14 cellular contexts compared by ENCODE assay signal in the genomic region with DNA sequence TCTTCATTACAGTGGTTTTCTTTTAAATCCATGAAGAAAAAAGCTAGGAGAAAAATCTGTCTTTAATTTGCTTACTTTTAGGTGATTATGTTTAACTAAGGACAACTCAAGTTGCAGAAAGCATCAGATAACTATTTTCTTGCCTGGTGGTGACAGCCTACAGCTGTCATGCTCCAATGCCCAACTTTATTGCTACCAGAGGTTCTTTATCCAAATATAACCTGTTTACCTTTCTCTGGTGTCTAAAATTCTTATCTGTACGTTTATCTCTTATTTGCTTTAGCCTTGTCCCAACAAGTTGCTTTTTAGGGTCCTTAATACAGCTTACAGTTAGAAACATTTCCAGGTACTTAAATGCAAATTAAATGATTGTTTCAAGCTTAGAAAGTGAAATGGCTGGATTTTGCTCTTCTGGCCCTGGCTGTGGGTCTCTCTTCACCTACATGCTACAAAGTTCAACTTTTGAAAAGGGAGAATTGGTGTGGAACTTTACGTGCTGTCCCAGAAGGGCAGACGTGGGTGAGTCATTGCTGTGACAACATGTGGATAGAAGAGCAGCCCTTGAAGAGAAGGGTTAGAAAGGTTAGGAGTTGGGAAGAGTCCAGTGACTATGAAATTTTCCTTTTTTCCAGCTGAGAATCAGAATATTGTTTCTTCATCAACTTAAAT.
DNase-seq lines count a peak whose midpoint lies in the region; ATAC-seq, FAIRE-seq and TF ChIP-seq lines count a peak whose summit lies in the region.
"Had no signal": no experiment of that assay in that cellular context is flagged by ENCODE, and none has a peak within 500 bp of the region (broad histone marks: within the 10 kb centered on the region; RNA-seq: fewer than 3 reads in every experiment).

No MANE protein-coding gene starts in this region.

- no peak for TF ChIP-seq CTCF in bronchial epithelial cell (IDR thresholded peaks at IDR 0.05; ENCODE audit: insufficient read depth, low read length, severe bottlenecking)

- WGBS in mesenchymal stem cell: 38% methylated on average over 3 of the region's 3 CpGs
- WGBS in urinary bladder: 40% methylated on average over 3 of the region's 3 CpGs

- H3K9me3 ChIP-seq in mesenchymal stem cell (ENCODE audit: control insufficient read depth, low read length): peaks cover 6% of the 10 kb centered on the region

- no peak overlapping the region for H3K23ac ChIP-seq in mesenchymal stem cell (ENCODE audit: low read length in 2 of 2)

- H3K36me3 ChIP-seq in bronchial epithelial cell (ENCODE audit: control insufficient read depth, insufficient read depth, low read length) (no peaks in the 10 kb centered on the region), mesenchymal stem cell (ENCODE audit: control insufficient read depth in 1 of 2, insufficient read depth in 2 of 2, low read depth in 1 of 2, low read length in 2 of 2) (no peaks in the 10 kb centered on the region), urinary bladder (ENCODE audit: insufficient read depth) (no peaks in the 10 kb centered on the region)

- no peak overlapping the region for H3K4me3 ChIP-seq in bronchial epithelial cell (ENCODE audit: low read depth, low read length)
- no peak overlapping the region for H3K4me3 ChIP-seq in mesenchymal stem cell (ENCODE audit: insufficient read depth in 1 of 2, low read depth in 1 of 2, low read length in 2 of 2)
- no peak overlapping the region for H3K4me3 ChIP-seq in urinary bladder (ENCODE audit: low read depth, low read length)

- no peak overlapping the region for H3K14ac ChIP-seq in mesenchymal stem cell (ENCODE audit: low read length in 2 of 2)

- no peaks in the 10 kb centered on the region for H3K27me3 ChIP-seq in bronchial epithelial cell (ENCODE audit: control insufficient read depth, insufficient read depth, low read length)
- H3K27me3 ChIP-seq in mesenchymal stem cell (ENCODE audit: control insufficient read depth in 1 of 2, insufficient read depth in 1 of 2, low read length in 2 of 2): no peaks in the 10 kb centered on the region

- H3K79me1 ChIP-seq in mesenchymal stem cell (replicated peaks; ENCODE audit: low read length, poor library complexity, severe bottlenecking): no peaks in the 10 kb centered on the region

- DNase-seq in NCI-H1105 treated with DMSO at 0.1 percent for 48 hours (lab: John Stamatoyannopoulos, UW) (peak; percentile 64), bronchial epithelial cell (ENCODE audit: low read depth) (peak; percentile 44), mesenchymal stem cell (peak; percentile 55), EL (no peak), frontal cortex (ENCODE audit: low spot score in 2 of 2) (no peak)
- DNase-seq: amygdala; H9; hippocampal formation; NCI-H1436 treated with DMSO at 0.1 percent for 48 hours; right cardiac atrium; stimulated activated naive B cell treated with anti-CD40 and anti-IgM and Interleukin-4, amounts not matched to agents 10 μg/mL and 1 μg/mL and 100 μg/mL, for 72 hours had no signal

- H2BK5ac ChIP-seq in mesenchymal stem cell (ENCODE audit: low read depth, low read length, poor library complexity, severe bottlenecking): no peak overlapping the region

- no peak overlapping the region for H3K4me2 ChIP-seq in mesenchymal stem cell (ENCODE audit: low read length, poor library complexity, severe bottlenecking)

- FAIRE-seq in bronchial epithelial cell (lab: Jason Lieb, UNC) (no peak), frontal cortex (lab: Jason Lieb, UNC) (no peak)

- H3K9ac ChIP-seq in mesenchymal stem cell (ENCODE audit: low read length): no peak overlapping the region

- no peak overlapping the region for H2BK120ac ChIP-seq in mesenchymal stem cell (ENCODE audit: low read depth, low read length)

- no peak overlapping the region for H4K91ac ChIP-seq in mesenchymal stem cell (ENCODE audit: low read length)

- H3K4me1 ChIP-seq in mesenchymal stem cell (ENCODE audit: control insufficient read depth, insufficient read depth, low read depth, low read length) (no peaks in the 10 kb centered on the region), urinary bladder (ENCODE audit: insufficient read depth) (no peaks in the 10 kb centered on the region)

- no peak overlapping the region for H2BK15ac ChIP-seq in mesenchymal stem cell (ENCODE audit: low read depth, poor library complexity, severe bottlenecking)

- no peak overlapping the region for H2AFZ ChIP-seq in mesenchymal stem cell (ENCODE audit: low read depth, low read length)

- no peak overlapping the region for H2BK12ac ChIP-seq in mesenchymal stem cell (ENCODE audit: low read length in 2 of 2)

- no peak for ATAC-seq in GM18517 (IDR thresholded peaks at IDR 0.05; ENCODE audit: unreplicated experiment)
- ATAC-seq: esophagus mucosa; right cardiac atrium; stimulated activated naive B cell treated with anti-CD40 and anti-IgM and Interleukin-4, amounts not matched to agents 10 μg/mL and 1 μg/mL and 100 μg/mL, for 72 hours had no signal

- H3K4ac ChIP-seq in mesenchymal stem cell (ENCODE audit: low read depth in 1 of 2, low read length in 2 of 2): no peak overlapping the region

- no peak overlapping the region for H2AK5ac ChIP-seq in mesenchymal stem cell (ENCODE audit: low read length, severe bottlenecking)

- H3K27ac ChIP-seq in mesenchymal stem cell (ENCODE audit: low read length, poor library complexity, severe bottlenecking) (no peak overlapping the region), urinary bladder (ENCODE audit: low read depth) (peak overlapping the region; percentile 29)

- H4K8ac ChIP-seq in mesenchymal stem cell (ENCODE audit: low read length): no peak overlapping the region

- H3K18ac ChIP-seq in mesenchymal stem cell (ENCODE audit: low read depth in 1 of 2, low read length in 2 of 2): no peak overlapping the region

Comparison
In these comparisons a context has a peak if more than half of its experiments do, and no peak if none do; other contexts are left out.
1. DNase-seq: peak in NCI-H1105 treated with DMSO at 0.1 percent for 48 hours (single experiment), bronchial epithelial cell (single experiment) and mesenchymal stem cell (single experiment); none in EL (single experiment) and frontal cortex (0 of 2).